Comparison of ENCODE assay signal across 2 cellular contexts in the genomic region with DNA sequence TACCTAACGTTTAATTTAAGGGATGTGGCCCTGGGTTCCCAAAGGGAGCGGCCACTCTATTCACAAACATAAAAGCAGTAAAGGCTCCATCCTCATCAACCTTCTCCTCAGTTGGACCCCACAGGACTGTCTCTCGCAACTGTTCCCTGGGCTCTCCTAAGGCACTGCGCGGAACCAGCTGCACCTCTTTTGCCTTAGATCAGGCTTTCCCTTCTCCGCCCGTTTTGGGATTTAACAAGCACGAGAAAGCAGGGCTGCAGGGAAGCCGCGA.
TF ChIP-seq lines count a peak whose summit lies in the region.

No MANE protein-coding gene starts in this region.

TF ChIP-seq in GM23338, 12 proteins besides CTCF, POLR2A, EP300 and RAD21 (continues in another document):
- TF ChIP-seq JUNB (IDR thresholded peaks at IDR 0.05; ENCODE audit: unreplicated experiment) (no peak), ZNF114 (CRISPR knock-in tag; IDR thresholded peaks at IDR 0.05) (no peak), STAT1 (IDR thresholded peaks at IDR 0.05; ENCODE audit: unreplicated experiment) (no peak), EZH2 (IDR thresholded peaks at IDR 0.05; ENCODE audit: low read depth, unreplicated experiment) (no peak), POLR2AphosphoS5 (IDR thresholded peaks at IDR 0.05; ENCODE audit: low read depth) (no peak), CREB1 (CRISPR knock-in tag; IDR thresholded peaks at IDR 0.05; ENCODE audit: low read depth) (no peak), EZH2phosphoT487 (IDR thresholded peaks at IDR 0.05; ENCODE audit: unreplicated experiment) (no peak), NANOG (IDR thresholded peaks at IDR 0.05; ENCODE audit: borderline replicate concordance) (no peak)
- TF ChIP-seq, protein P1, sequence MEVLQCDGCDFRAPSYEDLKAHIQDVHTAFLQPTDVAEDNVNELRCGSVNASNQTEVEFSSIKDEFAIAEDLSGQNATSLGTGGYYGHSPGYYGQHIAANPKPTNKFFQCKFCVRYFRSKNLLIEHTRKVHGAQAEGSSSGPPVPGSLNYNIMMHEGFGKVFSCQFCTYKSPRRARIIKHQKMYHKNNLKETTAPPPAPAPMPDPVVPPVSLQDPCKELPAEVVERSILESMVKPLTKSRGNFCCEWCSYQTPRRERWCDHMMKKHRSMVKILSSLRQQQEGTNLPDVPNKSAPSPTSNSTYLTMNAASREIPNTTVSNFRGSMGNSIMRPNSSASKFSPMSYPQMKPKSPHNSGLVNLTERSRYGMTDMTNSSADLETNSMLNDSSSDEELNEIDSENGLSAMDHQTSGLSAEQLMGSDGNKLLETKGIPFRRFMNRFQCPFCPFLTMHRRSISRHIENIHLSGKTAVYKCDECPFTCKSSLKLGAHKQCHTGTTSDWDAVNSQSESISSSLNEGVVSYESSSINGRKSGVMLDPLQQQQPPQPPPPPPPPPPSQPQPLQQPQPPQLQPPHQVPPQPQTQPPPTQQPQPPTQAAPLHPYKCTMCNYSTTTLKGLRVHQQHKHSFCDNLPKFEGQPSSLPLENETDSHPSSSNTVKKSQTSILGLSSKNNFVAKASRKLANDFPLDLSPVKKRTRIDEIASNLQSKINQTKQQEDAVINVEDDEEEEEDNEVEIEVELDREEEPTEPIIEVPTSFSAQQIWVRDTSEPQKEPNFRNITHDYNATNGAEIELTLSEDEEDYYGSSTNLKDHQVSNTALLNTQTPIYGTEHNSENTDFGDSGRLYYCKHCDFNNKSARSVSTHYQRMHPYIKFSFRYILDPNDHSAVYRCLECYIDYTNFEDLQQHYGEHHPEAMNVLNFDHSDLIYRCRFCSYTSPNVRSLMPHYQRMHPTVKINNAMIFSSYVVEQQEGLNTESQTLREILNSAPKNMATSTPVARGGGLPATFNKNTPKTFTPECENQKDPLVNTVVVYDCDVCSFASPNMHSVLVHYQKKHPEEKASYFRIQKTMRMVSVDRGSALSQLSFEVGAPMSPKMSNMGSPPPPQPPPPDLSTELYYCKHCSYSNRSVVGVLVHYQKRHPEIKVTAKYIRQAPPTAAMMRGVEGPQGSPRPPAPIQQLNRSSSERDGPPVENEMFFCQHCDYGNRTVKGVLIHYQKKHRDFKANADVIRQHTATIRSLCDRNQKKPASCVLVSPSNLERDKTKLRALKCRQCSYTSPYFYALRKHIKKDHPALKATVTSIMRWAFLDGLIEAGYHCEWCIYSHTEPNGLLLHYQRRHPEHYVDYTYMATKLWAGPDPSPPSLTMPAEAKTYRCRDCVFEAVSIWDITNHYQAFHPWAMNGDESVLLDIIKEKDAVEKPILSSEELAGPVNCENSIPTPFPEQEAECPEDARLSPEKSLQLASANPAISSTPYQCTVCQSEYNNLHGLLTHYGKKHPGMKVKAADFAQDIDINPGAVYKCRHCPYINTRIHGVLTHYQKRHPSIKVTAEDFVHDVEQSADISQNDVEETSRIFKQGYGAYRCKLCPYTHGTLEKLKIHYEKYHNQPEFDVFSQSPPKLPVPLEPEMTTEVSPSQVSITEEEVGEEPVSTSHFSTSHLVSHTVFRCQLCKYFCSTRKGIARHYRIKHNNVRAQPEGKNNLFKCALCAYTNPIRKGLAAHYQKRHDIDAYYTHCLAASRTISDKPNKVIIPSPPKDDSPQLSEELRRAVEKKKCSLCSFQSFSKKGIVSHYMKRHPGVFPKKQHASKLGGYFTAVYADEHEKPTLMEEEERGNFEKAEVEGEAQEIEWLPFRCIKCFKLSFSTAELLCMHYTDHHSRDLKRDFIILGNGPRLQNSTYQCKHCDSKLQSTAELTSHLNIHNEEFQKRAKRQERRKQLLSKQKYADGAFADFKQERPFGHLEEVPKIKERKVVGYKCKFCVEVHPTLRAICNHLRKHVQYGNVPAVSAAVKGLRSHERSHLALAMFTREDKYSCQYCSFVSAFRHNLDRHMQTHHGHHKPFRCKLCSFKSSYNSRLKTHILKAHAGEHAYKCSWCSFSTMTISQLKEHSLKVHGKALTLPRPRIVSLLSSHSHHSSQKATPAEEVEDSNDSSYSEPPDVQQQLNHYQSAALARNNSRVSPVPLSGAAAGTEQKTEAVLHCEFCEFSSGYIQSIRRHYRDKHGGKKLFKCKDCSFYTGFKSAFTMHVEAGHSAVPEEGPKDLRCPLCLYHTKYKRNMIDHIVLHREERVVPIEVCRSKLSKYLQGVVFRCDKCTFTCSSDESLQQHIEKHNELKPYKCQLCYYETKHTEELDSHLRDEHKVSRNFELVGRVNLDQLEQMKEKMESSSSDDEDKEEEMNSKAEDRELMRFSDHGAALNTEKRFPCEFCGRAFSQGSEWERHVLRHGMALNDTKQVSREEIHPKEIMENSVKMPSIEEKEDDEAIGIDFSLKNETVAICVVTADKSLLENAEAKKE (CRISPR knock-in tag; IDR thresholded peaks at IDR 0.05) = no peak
- TF ChIP-seq, protein P2, sequence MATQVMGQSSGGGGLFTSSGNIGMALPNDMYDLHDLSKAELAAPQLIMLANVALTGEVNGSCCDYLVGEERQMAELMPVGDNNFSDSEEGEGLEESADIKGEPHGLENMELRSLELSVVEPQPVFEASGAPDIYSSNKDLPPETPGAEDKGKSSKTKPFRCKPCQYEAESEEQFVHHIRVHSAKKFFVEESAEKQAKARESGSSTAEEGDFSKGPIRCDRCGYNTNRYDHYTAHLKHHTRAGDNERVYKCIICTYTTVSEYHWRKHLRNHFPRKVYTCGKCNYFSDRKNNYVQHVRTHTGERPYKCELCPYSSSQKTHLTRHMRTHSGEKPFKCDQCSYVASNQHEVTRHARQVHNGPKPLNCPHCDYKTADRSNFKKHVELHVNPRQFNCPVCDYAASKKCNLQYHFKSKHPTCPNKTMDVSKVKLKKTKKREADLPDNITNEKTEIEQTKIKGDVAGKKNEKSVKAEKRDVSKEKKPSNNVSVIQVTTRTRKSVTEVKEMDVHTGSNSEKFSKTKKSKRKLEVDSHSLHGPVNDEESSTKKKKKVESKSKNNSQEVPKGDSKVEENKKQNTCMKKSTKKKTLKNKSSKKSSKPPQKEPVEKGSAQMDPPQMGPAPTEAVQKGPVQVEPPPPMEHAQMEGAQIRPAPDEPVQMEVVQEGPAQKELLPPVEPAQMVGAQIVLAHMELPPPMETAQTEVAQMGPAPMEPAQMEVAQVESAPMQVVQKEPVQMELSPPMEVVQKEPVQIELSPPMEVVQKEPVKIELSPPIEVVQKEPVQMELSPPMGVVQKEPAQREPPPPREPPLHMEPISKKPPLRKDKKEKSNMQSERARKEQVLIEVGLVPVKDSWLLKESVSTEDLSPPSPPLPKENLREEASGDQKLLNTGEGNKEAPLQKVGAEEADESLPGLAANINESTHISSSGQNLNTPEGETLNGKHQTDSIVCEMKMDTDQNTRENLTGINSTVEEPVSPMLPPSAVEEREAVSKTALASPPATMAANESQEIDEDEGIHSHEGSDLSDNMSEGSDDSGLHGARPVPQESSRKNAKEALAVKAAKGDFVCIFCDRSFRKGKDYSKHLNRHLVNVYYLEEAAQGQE (IDR thresholded peaks at IDR 0.05; ENCODE audit: unreplicated experiment) = no peak
- TF ChIP-seq, protein P3, sequence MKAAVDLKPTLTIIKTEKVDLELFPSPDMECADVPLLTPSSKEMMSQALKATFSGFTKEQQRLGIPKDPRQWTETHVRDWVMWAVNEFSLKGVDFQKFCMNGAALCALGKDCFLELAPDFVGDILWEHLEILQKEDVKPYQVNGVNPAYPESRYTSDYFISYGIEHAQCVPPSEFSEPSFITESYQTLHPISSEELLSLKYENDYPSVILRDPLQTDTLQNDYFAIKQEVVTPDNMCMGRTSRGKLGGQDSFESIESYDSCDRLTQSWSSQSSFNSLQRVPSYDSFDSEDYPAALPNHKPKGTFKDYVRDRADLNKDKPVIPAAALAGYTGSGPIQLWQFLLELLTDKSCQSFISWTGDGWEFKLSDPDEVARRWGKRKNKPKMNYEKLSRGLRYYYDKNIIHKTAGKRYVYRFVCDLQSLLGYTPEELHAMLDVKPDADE (IDR thresholded peaks at IDR 0.05) = no peak

TF ChIP-seq in endothelial cell of umbilical vein, 7 proteins besides CTCF, POLR2A, EP300 and RAD21:
- TF ChIP-seq GATA2 (IDR thresholded peaks at IDR 0.05; ENCODE audit: insufficient read depth, insufficient read length, low read depth, low read length) (no peak), EZH2 (IDR thresholded peaks at IDR 0.05; ENCODE audit: borderline replicate concordance, low read depth, low read length, severe bottlenecking) (no peak), MYC (IDR thresholded peaks at IDR 0.05; ENCODE audit: low read depth, low read length) (no peak), FOS (IDR thresholded peaks at IDR 0.05; ENCODE audit: borderline replicate concordance, insufficient read depth, low read length) (no peak), POLR2AphosphoS5 (IDR thresholded peaks at IDR 0.05; ENCODE audit: insufficient read depth, low read depth, low read length) (no peak), JUN (IDR thresholded peaks at IDR 0.05; ENCODE audit: borderline replicate concordance, insufficient read depth, insufficient read length, low read depth) (no peak)
- TF ChIP-seq, protein P4, sequence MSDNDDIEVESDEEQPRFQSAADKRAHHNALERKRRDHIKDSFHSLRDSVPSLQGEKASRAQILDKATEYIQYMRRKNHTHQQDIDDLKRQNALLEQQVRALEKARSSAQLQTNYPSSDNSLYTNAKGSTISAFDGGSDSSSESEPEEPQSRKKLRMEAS (IDR thresholded peaks at IDR 0.05; ENCODE audit: insufficient read depth, insufficient read length) = no peak
